15 cellular contexts compared by ENCODE assay signal in the genomic region with DNA sequence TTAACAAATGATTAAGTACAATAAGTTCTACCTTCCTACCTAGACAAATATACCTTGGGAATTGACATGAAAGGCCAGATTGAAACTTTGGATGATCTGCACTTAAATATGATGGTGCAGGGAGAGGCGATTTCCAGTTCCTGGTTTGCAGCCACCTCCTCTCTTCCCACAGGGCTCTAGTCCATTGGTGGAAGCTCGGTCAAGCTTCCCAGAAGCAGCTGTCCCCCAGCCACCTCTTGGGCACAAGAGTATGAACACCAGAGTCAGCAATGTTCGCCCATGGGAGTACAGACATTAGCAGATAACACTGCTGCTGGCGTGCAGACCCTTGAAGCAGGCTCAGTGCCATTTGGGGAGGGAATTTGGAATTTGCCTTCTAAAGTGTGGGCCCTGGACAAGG. TPM values are rescaled to one million over a fixed set of nuclear protein-coding genes. Genes with fewer than 3 reads are reported as not detected.
DNase-seq lines count a peak whose midpoint lies in the region; ATAC-seq, FAIRE-seq and TF ChIP-seq lines count a peak whose summit lies in the region.
"Had no signal": no experiment of that assay in that cellular context is flagged by ENCODE, and none has a peak within 500 bp of the region (broad histone marks: within the 10 kb centered on the region; RNA-seq: fewer than 3 reads in every experiment).

No MANE protein-coding gene starts in this region.

- H3K4me3 Mint-ChIP-seq in astrocyte (ENCODE audit: unreplicated experiment), result peak overlapping the region; percentile 8
- H3K4me3 Mint-ChIP-seq in natural killer cell treated with Interleukin-12 subunit alpha and Interleukin-12 subunit beta and Interleukin-15 and Interleukin-18, amount 100 ng/mL, for 72 hours, result no peak overlapping the region
- no peak overlapping the region for H3K4me3 Mint-ChIP-seq in stimulated activated naive B cell treated with anti-CD40 and anti-IgM and Interleukin-4, amounts not matched to agents 10 μg/mL and 1 μg/mL and 100 μg/mL, for 72 hours

- intact Hi-C loops in thyroid gland (cut with DNase I), result no loop called here

- TF ChIP-seq CTCF in MM.1S (IDR thresholded peaks at IDR 0.05; ENCODE audit: low read length) (no peak), astrocyte (IDR thresholded peaks at IDR 0.05; ENCODE audit: insufficient read depth, low read depth, low read length) (no peak), thyroid gland (IDR thresholded peaks at IDR 0.05) (no peak)

- H3K27me3 ChIP-seq in MM.1S (replicated peaks; ENCODE audit: insufficient read depth, low read length), result no peaks in the 10 kb centered on the region
- H3K27me3 ChIP-seq in astrocyte (ENCODE audit: insufficient read depth, low read length), result peaks cover 9% of the 10 kb centered on the region
- H3K27me3 ChIP-seq in thyroid gland, result no peaks in the 10 kb centered on the region

- no peak for FAIRE-seq in astrocyte (lab: Jason Lieb, UNC)
- FAIRE-seq: H54 had no signal

- WGBS in thyroid gland, 2 donors, result 70 to 89% methylated on average over 4 of the region's 4 CpGs

- H3K9me2 ChIP-seq in MM.1S (replicated peaks; ENCODE audit: insufficient read depth, low read length), result no peaks in the 10 kb centered on the region

- DNase-seq in MM.1S, result no peak
- DNase-seq in astrocyte (ENCODE audit: low read depth), result no peak
- peak; percentile 39 for DNase-seq in myocyte (ENCODE audit: low read depth)
- peak; percentile 32 to 51 for DNase-seq in thyroid gland
- DNase-seq in natural killer cell treated with Interleukin-12 subunit alpha and Interleukin-12 subunit beta and Interleukin-15 and Interleukin-18, amount 100 ng/mL, for 72 hours (ENCODE audit: low spot score), result no peak
- no peak for DNase-seq in stimulated activated naive B cell treated with anti-CD40 and anti-IgM and Interleukin-4, amounts not matched to agents 10 μg/mL and 1 μg/mL and 100 μg/mL, for 72 hours
- DNase-seq: NCI-H1436, NCI-H524, RPMI8226 had no signal

- no peaks in the 10 kb centered on the region for H3K79me2 ChIP-seq in MM.1S (ENCODE audit: low read length)
- H3K79me2 ChIP-seq in astrocyte (ENCODE audit: insufficient read depth, low read length), result no peaks in the 10 kb centered on the region

- H2AFZ ChIP-seq in MM.1S (ENCODE audit: low read length) (no peak overlapping the region), astrocyte (ENCODE audit: low read depth, low read length) (no peak overlapping the region)

- no peaks in the 10 kb centered on the region for H3K9me3 Mint-ChIP-seq in astrocyte (ENCODE audit: unreplicated experiment)
- no peaks in the 10 kb centered on the region for H3K9me3 Mint-ChIP-seq in natural killer cell treated with Interleukin-12 subunit alpha and Interleukin-12 subunit beta and Interleukin-15 and Interleukin-18, amount 100 ng/mL, for 72 hours
- no peaks in the 10 kb centered on the region for H3K9me3 Mint-ChIP-seq in stimulated activated naive B cell treated with anti-CD40 and anti-IgM and Interleukin-4, amounts not matched to agents 10 μg/mL and 1 μg/mL and 100 μg/mL, for 72 hours

- peak in 1 of 2 donors; percentile 9 for TF ChIP-seq POLR2A in thyroid gland (IDR thresholded peaks at IDR 0.05)

- peaks cover 3% of the 10 kb centered on the region for H3K4me1 Mint-ChIP-seq in astrocyte (ENCODE audit: low read depth, unreplicated experiment)
- H3K4me1 Mint-ChIP-seq in natural killer cell treated with Interleukin-12 subunit alpha and Interleukin-12 subunit beta and Interleukin-15 and Interleukin-18, amount 100 ng/mL, for 72 hours (ENCODE audit: low read depth in 2 of 2), result peaks cover 3 to 9% of the 10 kb centered on the region in 2 donors
- peaks cover 11 to 13% of the 10 kb centered on the region in 2 donors for H3K4me1 Mint-ChIP-seq in stimulated activated naive B cell treated with anti-CD40 and anti-IgM and Interleukin-4, amounts not matched to agents 10 μg/mL and 1 μg/mL and 100 μg/mL, for 72 hours

- H3K9ac ChIP-seq in MM.1S (ENCODE audit: low read length), result no peak overlapping the region
- H3K9ac ChIP-seq in astrocyte (ENCODE audit: low read length), result no peak overlapping the region

- H3K36me3 ChIP-seq in MM.1S (replicated peaks; ENCODE audit: insufficient read depth, low read length), result no peaks in the 10 kb centered on the region
- H3K36me3 ChIP-seq in astrocyte (ENCODE audit: insufficient read depth, low read length), result no peaks in the 10 kb centered on the region
- no peaks in the 10 kb centered on the region for H3K36me3 ChIP-seq in thyroid gland

- H3K27ac Mint-ChIP-seq in astrocyte (ENCODE audit: unreplicated experiment), result no peak overlapping the region
- H3K27ac Mint-ChIP-seq in natural killer cell treated with Interleukin-12 subunit alpha and Interleukin-12 subunit beta and Interleukin-15 and Interleukin-18, amount 100 ng/mL, for 72 hours, result no peak overlapping the region
- no peak overlapping the region for H3K27ac Mint-ChIP-seq in stimulated activated naive B cell treated with anti-CD40 and anti-IgM and Interleukin-4, amounts not matched to agents 10 μg/mL and 1 μg/mL and 100 μg/mL, for 72 hours

- H3K4me3 ChIP-seq in MM.1S (ENCODE audit: low read length) (no peak overlapping the region), astrocyte (ENCODE audit: insufficient read depth, low read depth, low read length) (no peak overlapping the region), thyroid gland (replicated peaks in 1 of 3) (no peak overlapping the region)

- peaks cover 7% of the 10 kb centered on the region for H3K27me3 Mint-ChIP-seq in astrocyte (ENCODE audit: low read depth, unreplicated experiment)
- peaks cover 33 to 42% of the 10 kb centered on the region in 2 donors for H3K27me3 Mint-ChIP-seq in natural killer cell treated with Interleukin-12 subunit alpha and Interleukin-12 subunit beta and Interleukin-15 and Interleukin-18, amount 100 ng/mL, for 72 hours
- H3K27me3 Mint-ChIP-seq in stimulated activated naive B cell treated with anti-CD40 and anti-IgM and Interleukin-4, amounts not matched to agents 10 μg/mL and 1 μg/mL and 100 μg/mL, for 72 hours, result peaks cover 36 to 56% of the 10 kb centered on the region in 2 donors

- no peaks in the 10 kb centered on the region for H3F3A ChIP-seq in MM.1S (ENCODE audit: insufficient read depth, low read length)

- H3K4me2 ChIP-seq in MM.1S (ENCODE audit: low read depth, low read length), result peak overlapping the region; percentile 61; the same call in 1 of the 2 replicates
- H3K4me2 ChIP-seq in astrocyte (ENCODE audit: low read length), result no peak overlapping the region

- ATAC-seq in GM18870 (IDR thresholded peaks at IDR 0.05; ENCODE audit: unreplicated experiment) (no peak), HG03460 (IDR thresholded peaks at IDR 0.05; ENCODE audit: unreplicated experiment) (no peak)
- ATAC-seq in natural killer cell treated with Interleukin-12 subunit alpha and Interleukin-12 subunit beta and Interleukin-15 and Interleukin-18, amount 100 ng/mL, for 72 hours, result no peak
- no peak for ATAC-seq in stimulated activated naive B cell treated with anti-CD40 and anti-IgM and Interleukin-4, amounts not matched to agents 10 μg/mL and 1 μg/mL and 100 μg/mL, for 72 hours (replicated peaks)

- H3K27ac ChIP-seq in MM.1S (ENCODE audit: low read length) (no peak overlapping the region), astrocyte (ENCODE audit: low read depth, low read length) (no peak overlapping the region), thyroid gland (peak overlapping the region in 2 of 3 donors; percentile 37 to 73)

- H3K36me3 Mint-ChIP-seq in astrocyte (ENCODE audit: low read depth, unreplicated experiment), result no peaks in the 10 kb centered on the region
- no peaks in the 10 kb centered on the region for H3K36me3 Mint-ChIP-seq in natural killer cell treated with Interleukin-12 subunit alpha and Interleukin-12 subunit beta and Interleukin-15 and Interleukin-18, amount 100 ng/mL, for 72 hours
- peaks cover 0 to 4% of the 10 kb centered on the region in 2 donors for H3K36me3 Mint-ChIP-seq in stimulated activated naive B cell treated with anti-CD40 and anti-IgM and Interleukin-4, amounts not matched to agents 10 μg/mL and 1 μg/mL and 100 μg/mL, for 72 hours

- no peaks in the 10 kb centered on the region for H3K9me3 ChIP-seq in MM.1S (replicated peaks; ENCODE audit: insufficient read depth, low read length)
- no peaks in the 10 kb centered on the region for H3K9me3 ChIP-seq in astrocyte (ENCODE audit: insufficient read depth, low read depth, low read length)
- no peaks in the 10 kb centered on the region for H3K9me3 ChIP-seq in thyroid gland

- H3K4me1 ChIP-seq in MM.1S (ENCODE audit: low read length) (peaks cover 3% of the 10 kb centered on the region; the same call in 1 of the 2 replicates), astrocyte (ENCODE audit: insufficient read depth, low read length) (peaks cover 7% of the 10 kb centered on the region), thyroid gland (no peaks in the 10 kb centered on the region)

- H4K20me1 ChIP-seq in MM.1S (ENCODE audit: insufficient read depth, low read length) (no peaks in the 10 kb centered on the region), astrocyte (ENCODE audit: insufficient read depth, low read length) (no peaks in the 10 kb centered on the region)

RNA-seq across cellular contexts. Expression of a gene that starts 1.5 kb away (rescaled TPM):
- total RNA-seq in astrocyte (16.3 and 22.2 TPM in 2 replicates), myocyte (0.47 and 0.62 TPM in 2 replicates), thyroid gland (100 to 1,000 TPM in 2 of 4 donors, 10 to 100 TPM in 2; 79.8 to 182 (median 111) TPM)
- 0.39 TPM for polyA plus RNA-seq in myocyte (2012)
- 1 to 10 TPM in 1 of 2 donors, not detected in 1; 1.4 TPM for total RNA-seq in natural killer cell treated with Interleukin-12 subunit alpha and Interleukin-12 subunit beta and Interleukin-15 and Interleukin-18, amount 100 ng/mL, for 72 hours
- total RNA-seq: OCI-LY7 had no signal
- polyA plus RNA-seq: BJ had no signal

RNA-seq across cellular contexts. Expression of a gene that starts 46.8 kb away (rescaled TPM):
- total RNA-seq in astrocyte (2.5 and 3.6 TPM in 2 replicates), myocyte (2.8 and 3.2 TPM in 2 replicates), thyroid gland (10 to 100 TPM; 11.7 to 54.3 (median 41.4) TPM)
- polyA plus RNA-seq in myocyte (2012), result 0.61 TPM
- 1 to 10 TPM in 1 of 2 donors, under 1 TPM in 1; 0.70 to 2.1 TPM for total RNA-seq in natural killer cell treated with Interleukin-12 subunit alpha and Interleukin-12 subunit beta and Interleukin-15 and Interleukin-18, amount 100 ng/mL, for 72 hours
- total RNA-seq: LHCN-M2, OCI-LY7 had no signal
- polyA plus RNA-seq: BJ had no signal

Comparison
In these comparisons a context has a peak if more than half of its experiments do, and no peak if none do; other contexts are left out.
1. DNase-seq: peak in myocyte (single experiment) and thyroid gland (2 of 2); none in MM.1S (single experiment), astrocyte (single experiment), natural killer cell treated with Interleukin-12 subunit alpha and Interleukin-12 subunit beta and Interleukin-15 and Interleukin-18, amount 100 ng/mL, for 72 hours (single experiment) and stimulated activated naive B cell treated with anti-CD40 and anti-IgM and Interleukin-4, amounts not matched to agents 10 μg/mL and 1 μg/mL and 100 μg/mL, for 72 hours (single experiment).
2. H3K27ac ChIP-seq: peak in thyroid gland (2 of 3); none in MM.1S (single experiment) and astrocyte (single experiment).